In genomic region chr6:147194652-147195403, GRCh38 we compare ENCODE assay signal across 13 cellular contexts. TPM values are rescaled to one million over a fixed set of nuclear protein-coding genes. Genes with fewer than 3 reads are reported as not detected.
DNase-seq lines count a peak whose midpoint lies in the region; ATAC-seq, FAIRE-seq and TF ChIP-seq lines count a peak whose summit lies in the region.
"Had no signal": no experiment of that assay in that cellular context is flagged by ENCODE, and none has a peak within 500 bp of the region (broad histone marks: within the 10 kb centered on the region; RNA-seq: fewer than 3 reads in every experiment).

No MANE protein-coding gene starts in this region.

- no peaks in the 10 kb centered on the region for H3K9me3 ChIP-seq in Karpas-422 (ENCODE audit: low read length)

- no peaks in the 10 kb centered on the region for H4K20me1 ChIP-seq in Karpas-422 (ENCODE audit: insufficient read depth, low read depth, low read length)

- no peak for DNase-seq in activated T-cell treated with anti-CD3 and anti-CD28 coated beads, Interleukin-2, amount 50 U/mL, for 24 hours
- DNase-seq in activated T-cell treated with anti-CD3 and anti-CD28 coated beads, Interleukin-2, amount 50 U/mL, for 1 hour, result no peak
- DNase-seq in OCI-M1 (lab: John Stamatoyannopoulos, UW) (peak; percentile 82), bronchial epithelial cell (ENCODE audit: low read depth) (peak; percentile 69), Karpas-422 (no peak), GOT3 (lab: John Stamatoyannopoulos, UW) (no peak), NCI-H510A treated with DMSO at 0.1 percent for 48 hours (lab: John Stamatoyannopoulos, UW) (no peak)
- DNase-seq in stimulated activated effector memory CD8-positive, alpha-beta T cell treated with anti-CD3 and anti-CD28 coated beads, Interleukin-12 subunit alpha, Interleukin-12 subunit beta, amount 100 ng/mL, for 72 hours (ENCODE audit: low spot score in 2 of 2), result no peak
- DNase-seq: kidney, NCI-H187 had no signal

- peaks cover 32% of the 10 kb centered on the region for H3K4me1 Mint-ChIP-seq in activated T-cell treated with anti-CD3 and anti-CD28 coated beads, Interleukin-2, amount 50 U/mL, for 24 hours (ENCODE audit: low read depth)
- H3K4me1 Mint-ChIP-seq in stimulated activated effector memory CD8-positive, alpha-beta T cell treated with anti-CD3 and anti-CD28 coated beads, Interleukin-12 subunit alpha, Interleukin-12 subunit beta, amount 100 ng/mL, for 72 hours, result peaks cover 20% of the 10 kb centered on the region

- H3K27ac Mint-ChIP-seq in activated T-cell treated with anti-CD3 and anti-CD28 coated beads, Interleukin-2, amount 50 U/mL, for 24 hours, result peak overlapping the region; percentile 94
- peak overlapping the region; percentile 88 for H3K27ac Mint-ChIP-seq in stimulated activated effector memory CD8-positive, alpha-beta T cell treated with anti-CD3 and anti-CD28 coated beads, Interleukin-12 subunit alpha, Interleukin-12 subunit beta, amount 100 ng/mL, for 72 hours

- no peak overlapping the region for H3K4me2 ChIP-seq in Karpas-422 (ENCODE audit: low read depth, low read length, poor library complexity, severe bottlenecking)

- H3K36me3 ChIP-seq in bronchial epithelial cell (ENCODE audit: control insufficient read depth, insufficient read depth, low read length), result no peaks in the 10 kb centered on the region
- H3K36me3 ChIP-seq in Karpas-422 (ENCODE audit: insufficient read depth, low read length), result no peaks in the 10 kb centered on the region

- no peaks in the 10 kb centered on the region for H3K9me2 ChIP-seq in Karpas-422 (replicated peaks; ENCODE audit: insufficient read depth, low read length)

- H3K79me2 ChIP-seq in Karpas-422 (ENCODE audit: low read length), result no peaks in the 10 kb centered on the region

- no peak overlapping the region for H2AFZ ChIP-seq in Karpas-422 (ENCODE audit: low read length)

- peaks cover 2% of the 10 kb centered on the region for H3K9me3 Mint-ChIP-seq in activated T-cell treated with anti-CD3 and anti-CD28 coated beads, Interleukin-2, amount 50 U/mL, for 24 hours
- H3K9me3 Mint-ChIP-seq in stimulated activated effector memory CD8-positive, alpha-beta T cell treated with anti-CD3 and anti-CD28 coated beads, Interleukin-12 subunit alpha, Interleukin-12 subunit beta, amount 100 ng/mL, for 72 hours, result no peaks in the 10 kb centered on the region

- H3K4me1 ChIP-seq in Karpas-422 (ENCODE audit: low read length), result no peaks in the 10 kb centered on the region

- no peak overlapping the region for H3K27ac ChIP-seq in Karpas-422 (ENCODE audit: low read length)
- H3K27ac ChIP-seq: SK-N-MC had no signal

- TF ChIP-seq CTCF in bronchial epithelial cell (IDR thresholded peaks at IDR 0.05; ENCODE audit: insufficient read depth, low read length, severe bottlenecking), result no peak

- no peaks in the 10 kb centered on the region for H3K27me3 ChIP-seq in bronchial epithelial cell (ENCODE audit: control insufficient read depth, insufficient read depth, low read length)
- H3K27me3 ChIP-seq in Karpas-422 (ENCODE audit: low read length), result no peaks in the 10 kb centered on the region

- ATAC-seq in stimulated activated effector memory CD8-positive, alpha-beta T cell treated with anti-CD3 and anti-CD28 coated beads, Interleukin-12 subunit alpha, Interleukin-12 subunit beta, amount 100 ng/mL, for 72 hours, result peak; percentile 91

- H3K4me3 Mint-ChIP-seq in activated T-cell treated with anti-CD3 and anti-CD28 coated beads, Interleukin-2, amount 50 U/mL, for 24 hours, result peak overlapping the region; percentile 48
- H3K4me3 Mint-ChIP-seq in stimulated activated effector memory CD8-positive, alpha-beta T cell treated with anti-CD3 and anti-CD28 coated beads, Interleukin-12 subunit alpha, Interleukin-12 subunit beta, amount 100 ng/mL, for 72 hours, result peak overlapping the region; percentile 38

- no peak for FAIRE-seq in bronchial epithelial cell (lab: Jason Lieb, UNC)
- FAIRE-seq: endometrium, GM12878, kidney had no signal

- no peaks in the 10 kb centered on the region for H3K27me3 Mint-ChIP-seq in activated T-cell treated with anti-CD3 and anti-CD28 coated beads, Interleukin-2, amount 50 U/mL, for 24 hours

- H3K4me3 ChIP-seq in bronchial epithelial cell (ENCODE audit: low read depth, low read length) (no peak overlapping the region), Karpas-422 (ENCODE audit: low read length) (no peak overlapping the region)
- H3K4me3 ChIP-seq: GM12878, SK-N-MC had no signal

- H3K9ac ChIP-seq in Karpas-422 (ENCODE audit: low read length), result no peak overlapping the region

- no peaks in the 10 kb centered on the region for H3K36me3 Mint-ChIP-seq in activated T-cell treated with anti-CD3 and anti-CD28 coated beads, Interleukin-2, amount 50 U/mL, for 24 hours (ENCODE audit: low read depth)
- H3K36me3 Mint-ChIP-seq in stimulated activated effector memory CD8-positive, alpha-beta T cell treated with anti-CD3 and anti-CD28 coated beads, Interleukin-12 subunit alpha, Interleukin-12 subunit beta, amount 100 ng/mL, for 72 hours, result no peaks in the 10 kb centered on the region

RNA-seq across cellular contexts. Expression of gene STXBP5, which starts 9.4 kb away (rescaled TPM):
- total RNA-seq in bronchial epithelial cell, result 19.2 and 31.7 TPM in 2 replicates
- 12.1 and 30.5 TPM in 2 replicates for total RNA-seq in Karpas-422 (2014; rRNA removed; shearing (Covaris generic); ENCODE audit: low replicate concordance)

Comparison
In these comparisons a context has a peak if more than half of its experiments do, and no peak if none do; other contexts are left out.
1. DNase-seq: peak in OCI-M1 (single experiment) and bronchial epithelial cell (single experiment); none in activated T-cell treated with anti-CD3 and anti-CD28 coated beads, Interleukin-2, amount 50 U/mL, for 24 hours (single experiment), activated T-cell treated with anti-CD3 and anti-CD28 coated beads, Interleukin-2, amount 50 U/mL, for 1 hour (single experiment), stimulated activated effector memory CD8-positive, alpha-beta T cell treated with anti-CD3 and anti-CD28 coated beads, Interleukin-12 subunit alpha, Interleukin-12 subunit beta, amount 100 ng/mL, for 72 hours (0 of 2), Karpas-422 (single experiment), GOT3 (single experiment) and NCI-H510A treated with DMSO at 0.1 percent for 48 hours (single experiment).